In genomic region chr6:125100018-125100652, GRCh38 we compare ENCODE assay signal across 9 cellular contexts. TPM values are rescaled to one million over a fixed set of nuclear protein-coding genes. Genes with fewer than 3 reads are reported as not detected.
A peak's percentile ranks its signal among the peaks of the same experiment; 100 is the strongest.
DNase-seq lines count a peak whose midpoint lies in the region; ATAC-seq and TF ChIP-seq lines count a peak whose summit lies in the region.
"Had no signal": no experiment of that assay in that cellular context is flagged by ENCODE, and none has a peak within 500 bp of the region (broad histone marks: within the 10 kb centered on the region; RNA-seq: fewer than 3 reads in every experiment).

No MANE protein-coding gene starts in this region.

- H3K27me3 Mint-ChIP-seq in CD8-positive, alpha-beta memory T cell: peaks cover 12 to 30% of the 10 kb centered on the region in 2 donors
- H3K27me3 Mint-ChIP-seq in T-helper 17 cell: peaks cover 5% of the 10 kb centered on the region

- H3K9ac ChIP-seq in trophoblast cell (ENCODE audit: low read length): no peak overlapping the region

- no CpG with 5 or more reads among the region's 10 CpGs for WGBS in trophoblast cell (ENCODE audit: extremely low coverage, insufficient coverage, insufficient read length)

- CTCF ChIA-PET in CD8-positive, alpha-beta memory T cell (lab: Charles Lee): no interaction called here

- H2BK12ac ChIP-seq in trophoblast cell (ENCODE audit: low read length): peak overlapping the region; percentile 94

- H3K36me3 Mint-ChIP-seq in CD8-positive, alpha-beta memory T cell: no peaks in the 10 kb centered on the region
- H3K36me3 Mint-ChIP-seq in T-helper 17 cell (ENCODE audit: low read depth): no peaks in the 10 kb centered on the region

- peak overlapping the region; percentile 62 for H3K4me2 ChIP-seq in trophoblast cell (ENCODE audit: low read length)

- H3K4me3 Mint-ChIP-seq in CD8-positive, alpha-beta memory T cell: peak overlapping the region in 6 of 7 donors; percentile 19 to 64 (median 42)
- H3K4me3 Mint-ChIP-seq in T-helper 17 cell: peak overlapping the region; percentile 82

- H3K4me3 ChIP-seq in CD8-positive, alpha-beta memory T cell (ENCODE audit: low read length): peak overlapping the region; percentile 23
- peak overlapping the region; percentile 62 for H3K4me3 ChIP-seq in fibroblast of villous mesenchyme (ENCODE audit: low read depth, low read length)
- no peak overlapping the region for H3K4me3 ChIP-seq in trophoblast cell (ENCODE audit: low read depth, low read length)

- H2AK5ac ChIP-seq in trophoblast cell (ENCODE audit: low read length): no peak overlapping the region

- H3K27ac Mint-ChIP-seq in CD8-positive, alpha-beta memory T cell: no peak overlapping the region
- H3K27ac Mint-ChIP-seq in T-helper 17 cell: peak overlapping the region; percentile 65

- no peak for ATAC-seq in T-helper 17 cell

- peak overlapping the region; percentile 21 for H2AFZ ChIP-seq in trophoblast cell (ENCODE audit: insufficient read depth, low read length, poor library complexity)

- TF ChIP-seq CTCF in fibroblast of villous mesenchyme (IDR thresholded peaks at IDR 0.05; ENCODE audit: insufficient read depth, low read depth, low read length): no peak

- peak overlapping the region; percentile 27 for H2BK120ac ChIP-seq in trophoblast cell (ENCODE audit: insufficient read depth, low read length, poor library complexity)

- POLR2A ChIA-PET in CD8-positive, alpha-beta memory T cell (lab: Charles Lee): no interaction called here

- H3K27me3 ChIP-seq in CD8-positive, alpha-beta memory T cell (ENCODE audit: insufficient read depth, low read length, poor library complexity, severe bottlenecking): peaks cover 3% of the 10 kb centered on the region
- H3K27me3 ChIP-seq in trophoblast cell (ENCODE audit: insufficient read depth, low read length): no peaks in the 10 kb centered on the region

- H4K91ac ChIP-seq in trophoblast cell (ENCODE audit: low read depth, low read length): peak overlapping the region; percentile 25

- no peaks in the 10 kb centered on the region for H3K9me3 ChIP-seq in CD8-positive, alpha-beta memory T cell (ENCODE audit: low read length)
- H3K9me3 ChIP-seq in T-helper 17 cell (ENCODE audit: control insufficient read depth, low read length, poor library complexity, severe bottlenecking) (no peaks in the 10 kb centered on the region), trophoblast cell (ENCODE audit: insufficient read depth, low read depth, low read length) (no peaks in the 10 kb centered on the region)

- peaks cover 12% of the 10 kb centered on the region for H3K79me1 ChIP-seq in trophoblast cell (ENCODE audit: low read length)

- H2BK5ac ChIP-seq in trophoblast cell (ENCODE audit: low read depth, low read length, poor library complexity): no peak overlapping the region

- no peaks in the 10 kb centered on the region for H3K4me1 ChIP-seq in CD8-positive, alpha-beta memory T cell (ENCODE audit: insufficient read depth, low read length)
- H3K4me1 ChIP-seq in trophoblast cell (ENCODE audit: control insufficient read depth in 1 of 2, insufficient read depth in 2 of 2, low read length in 2 of 2): peaks cover 5 to 10% of the 10 kb centered on the region in 2 experiments

- no peak overlapping the region for H3K14ac ChIP-seq in trophoblast cell (ENCODE audit: low read length)

- H4K8ac ChIP-seq in trophoblast cell (ENCODE audit: low read depth, low read length): no peak overlapping the region

- H3K4me1 Mint-ChIP-seq in CD8-positive, alpha-beta memory T cell: peaks cover 0 to 12% (median 4%) of the 10 kb centered on the region in 3 donors
- H3K4me1 Mint-ChIP-seq in T-helper 17 cell: peaks cover 11% of the 10 kb centered on the region

- H3K9me3 Mint-ChIP-seq in CD8-positive, alpha-beta memory T cell: peaks cover 0 to 2% (median 0%) of the 10 kb centered on the region in 5 donors

- H4K12ac ChIP-seq in trophoblast cell (ENCODE audit: low read depth, low read length): no peak overlapping the region

- no peak overlapping the region for H3K23ac ChIP-seq in trophoblast cell (ENCODE audit: low read length)

- H3K18ac ChIP-seq in trophoblast cell (ENCODE audit: low read length): peak overlapping the region; percentile 4

- DNase-seq in CD8-positive, alpha-beta memory T cell: no peak
- DNase-seq in T-helper 17 cell (no peak), fibroblast of villous mesenchyme (ENCODE audit: low read depth) (no peak), trophoblast cell (peak in 1 of 2 donors; percentile 64), iPS-NIHi7 (ENCODE audit: extremely low spot score) (no peak), DMS 273 (lab: John Stamatoyannopoulos, UW; ENCODE audit: unreplicated experiment) (no peak), NCI-H1930 (lab: John Stamatoyannopoulos, UW) (no peak)
- no peak for DNase-seq in stimulated activated CD4-positive, alpha-beta T cell treated with anti-CD3 and anti-CD28 coated beads, Interleukin-4, amount 100 ng/mL, for 24 hours

- H3K4ac ChIP-seq in trophoblast cell (ENCODE audit: low read depth, low read length): no peak overlapping the region

- no peak overlapping the region for H3K27ac ChIP-seq in CD8-positive, alpha-beta memory T cell (ENCODE audit: low read depth, low read length)
- H3K27ac ChIP-seq in trophoblast cell (ENCODE audit: low read depth, low read length): peak overlapping the region; percentile 55

- no peaks in the 10 kb centered on the region for H3K36me3 ChIP-seq in CD8-positive, alpha-beta memory T cell (ENCODE audit: insufficient read depth, low read length)
- no peaks in the 10 kb centered on the region for H3K36me3 ChIP-seq in trophoblast cell (ENCODE audit: control insufficient read depth in 1 of 2, insufficient read depth in 2 of 2, low read length in 2 of 2)

- H3K79me2 ChIP-seq in trophoblast cell (ENCODE audit: control insufficient read depth, insufficient read depth, low read length, poor library complexity): peaks cover 2% of the 10 kb centered on the region

RNA-seq across cellular contexts. Expression of gene TPD52L1, which starts 53.4 kb away (rescaled TPM):
- total RNA-seq in CD8-positive, alpha-beta memory T cell: not detected
- polyA plus RNA-seq in CD8-positive, alpha-beta memory T cell: 0.18 TPM
- total RNA-seq in T-helper 17 cell: not detected
- 9.7 and 9.9 TPM in 2 replicates for total RNA-seq in fibroblast of villous mesenchyme
- polyA plus RNA-seq in trophoblast cell (2013): 65.5 and 66.4 TPM in 2 replicates
- total RNA-seq: OCI-LY7 had no signal
